Comparison of ENCODE assay signal across 8 cellular contexts in genomic region chr2:233385489-233386044, GRCh38. TPM values are rescaled to one million over a fixed set of nuclear protein-coding genes. Genes with fewer than 3 reads are reported as not detected.
DNase-seq lines count a peak whose midpoint lies in the region; ATAC-seq and TF ChIP-seq lines count a peak whose summit lies in the region.

No MANE protein-coding gene starts in this region.

- H3K4me3 Mint-ChIP-seq in activated CD8-positive, alpha-beta T cell treated with anti-CD3 and anti-CD28 coated beads for 36 hours = peak overlapping the region; percentile 69
- H3K4me3 Mint-ChIP-seq in natural killer cell = peak overlapping the region; percentile 87

- peak overlapping the region; percentile 89 for H3K27ac Mint-ChIP-seq in activated CD8-positive, alpha-beta T cell treated with anti-CD3 and anti-CD28 coated beads for 36 hours
- peak overlapping the region; percentile 91 to 93 for H3K27ac Mint-ChIP-seq in natural killer cell

- no peak for TF ChIP-seq CTCF in activated CD8-positive, alpha-beta T cell treated with anti-CD3 and anti-CD28 coated beads for 36 hours (IDR thresholded peaks at IDR 0.05)
- TF ChIP-seq CTCF in natural killer cell (IDR thresholded peaks at IDR 0.05) = no peak

- DNase-seq in activated CD4-positive, alpha-beta T cell treated with anti-CD3 and anti-CD28 coated beads for 4 hours = peak; percentile 45 to 48
- no peak for DNase-seq in activated CD4-positive, alpha-beta T cell treated with anti-CD3 and anti-CD28 coated beads, Interleukin-2, amount 50 U/mL, for 48 hours
- peak; percentile 76 for DNase-seq in activated CD8-positive, alpha-beta T cell treated with anti-CD3 and anti-CD28 coated beads for 36 hours
- DNase-seq in natural killer cell (peak; percentile 58), NCI-H187 (lab: John Stamatoyannopoulos, UW) (no peak), SK-N-DZ (ENCODE audit: low spot score) (no peak), globus pallidus (ENCODE audit: low spot score) (no peak)

- POLR2A ChIA-PET in activated CD8-positive, alpha-beta T cell treated with anti-CD3 and anti-CD28 coated beads for 36 hours (lab: Charles Lee) = interaction anchor here (1.0 to 2.0 kb wide), 8 partner anchors 10 to 134 kb away, joined by 3 to 7 read pairs (median 4); partner anchors contain the start of genes ATG16L1 and DGKD

- H3K27me3 Mint-ChIP-seq in activated CD8-positive, alpha-beta T cell treated with anti-CD3 and anti-CD28 coated beads for 36 hours = no peaks in the 10 kb centered on the region
- H3K27me3 Mint-ChIP-seq in natural killer cell (ENCODE audit: low read depth in 2 of 2) = no peaks in the 10 kb centered on the region

- peaks cover 87% of the 10 kb centered on the region for H3K4me1 Mint-ChIP-seq in activated CD8-positive, alpha-beta T cell treated with anti-CD3 and anti-CD28 coated beads for 36 hours (ENCODE audit: low read depth)
- peaks cover 90 to 93% of the 10 kb centered on the region in 2 donors for H3K4me1 Mint-ChIP-seq in natural killer cell

- intact Hi-C loops in activated CD8-positive, alpha-beta T cell treated with anti-CD3 and anti-CD28 coated beads for 36 hours (cut with micrococcal nuclease) = loop anchor here (10.0 kb wide), 1 partner anchor 59 kb away; no protein-coding TSS in a partner anchor
- intact Hi-C loops in natural killer cell (cut with micrococcal nuclease) = loop anchor here (1.0 to 10.0 kb wide), 3 partner anchors 27 to 301 kb away; no protein-coding TSS in a partner anchor

- peak; percentile 66 for ATAC-seq in HG02938 (IDR thresholded peaks at IDR 0.05; ENCODE audit: unreplicated experiment)
- peak; percentile 75 for ATAC-seq in activated CD8-positive, alpha-beta T cell treated with anti-CD3 and anti-CD28 coated beads for 36 hours
- ATAC-seq in natural killer cell = peak; percentile 78 to 90 (median 86)

- H3K9me3 Mint-ChIP-seq in activated CD8-positive, alpha-beta T cell treated with anti-CD3 and anti-CD28 coated beads for 36 hours = no peaks in the 10 kb centered on the region
- no peaks in the 10 kb centered on the region for H3K9me3 Mint-ChIP-seq in natural killer cell

- CTCF ChIA-PET in activated CD8-positive, alpha-beta T cell treated with anti-CD3 and anti-CD28 coated beads for 36 hours (lab: Charles Lee) = interaction anchor here (0.6 to 3.5 kb wide), 13 partner anchors 12 to 58 kb away, joined by 3 to 16 read pairs (median 6); partner anchors contain the start of gene DGKD

- H3K36me3 Mint-ChIP-seq in activated CD8-positive, alpha-beta T cell treated with anti-CD3 and anti-CD28 coated beads for 36 hours (ENCODE audit: low read depth) = peaks cover 52% of the 10 kb centered on the region
- no peaks in the 10 kb centered on the region for H3K36me3 Mint-ChIP-seq in natural killer cell

RNA-seq across cellular contexts. Expression of gene DGKD, which starts 31.3 kb away (rescaled TPM):
- 10 to 100 TPM; 89.6 to 99.5 TPM for total RNA-seq in activated CD8-positive, alpha-beta T cell treated with anti-CD3 and anti-CD28 coated beads for 36 hours
- 100 to 1,000 TPM; 299 to 456 (median 329) TPM for total RNA-seq in natural killer cell
- 15.9 and 21.3 TPM in 2 replicates for polyA plus RNA-seq in SK-N-DZ (2014; cell fraction: cytosol; rRNA removed)
- polyA plus RNA-seq in SK-N-DZ (2014; cell fraction: nucleus; rRNA removed) = 45.7 and 52.6 TPM in 2 replicates

Comparison
In these comparisons a context has a peak if more than half of its experiments do, and no peak if none do; other contexts are left out.
1. DNase-seq: peak in activated CD4-positive, alpha-beta T cell treated with anti-CD3 and anti-CD28 coated beads for 4 hours (2 of 2), activated CD8-positive, alpha-beta T cell treated with anti-CD3 and anti-CD28 coated beads for 36 hours (single experiment) and natural killer cell (single experiment); none in activated CD4-positive, alpha-beta T cell treated with anti-CD3 and anti-CD28 coated beads, Interleukin-2, amount 50 U/mL, for 48 hours (0 of 2), NCI-H187 (0 of 2), SK-N-DZ (single experiment) and globus pallidus (single experiment).
2. Peak in every context shown above with its lines, with median percentiles within 50 percentile points of each other: ATAC-seq.